ENCODE assay signal across 8 cellular contexts in the genomic region with DNA sequence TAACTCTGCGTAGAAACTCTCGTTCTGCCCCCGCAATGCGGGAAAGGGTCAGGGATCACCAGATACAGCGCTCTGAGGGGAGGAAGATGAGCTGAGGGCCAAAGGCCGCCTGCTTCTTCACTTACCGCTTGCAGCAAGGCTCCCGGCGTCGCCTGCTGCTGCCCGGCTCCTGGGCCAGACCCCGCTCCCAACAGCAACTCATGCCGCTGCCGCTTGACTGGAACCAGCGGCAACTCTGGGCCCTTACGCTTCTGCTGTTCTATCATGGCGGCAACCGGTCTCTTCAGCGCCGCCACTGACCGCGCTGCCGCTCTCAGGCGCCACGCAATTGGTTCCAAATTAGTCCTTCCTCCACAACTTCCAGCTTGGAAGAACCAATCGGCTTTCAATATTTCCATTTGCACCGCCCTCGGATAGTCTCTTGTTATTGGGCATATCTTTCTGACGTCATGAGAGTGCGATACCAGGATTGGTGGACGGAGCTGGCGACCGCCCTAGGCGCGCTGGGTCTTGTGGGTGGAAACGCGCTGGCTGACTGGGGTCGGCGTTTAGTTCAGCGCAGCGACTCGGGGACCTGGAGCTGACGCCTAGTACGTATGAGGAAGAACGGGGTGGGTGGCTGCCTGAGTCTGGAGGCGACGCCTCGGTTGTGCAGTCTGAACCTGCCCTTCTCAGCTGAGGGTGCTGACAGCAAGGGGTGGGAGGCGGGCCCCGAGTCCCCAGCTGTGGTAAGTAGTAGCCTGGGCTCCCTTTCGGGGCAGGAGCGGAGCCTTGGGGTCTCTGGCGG. TPM values are rescaled to one million over a fixed set of nuclear protein-coding genes. Genes with fewer than 3 reads are reported as not detected.
DNase-seq lines count a peak whose midpoint lies in the region; ATAC-seq and TF ChIP-seq lines count a peak whose summit lies in the region.

A gene (minus strand): TSS at position 303 of the 787 bp plus-strand sequence. CDS start 37 bp downstream, at position 266.
A gene with protein sequence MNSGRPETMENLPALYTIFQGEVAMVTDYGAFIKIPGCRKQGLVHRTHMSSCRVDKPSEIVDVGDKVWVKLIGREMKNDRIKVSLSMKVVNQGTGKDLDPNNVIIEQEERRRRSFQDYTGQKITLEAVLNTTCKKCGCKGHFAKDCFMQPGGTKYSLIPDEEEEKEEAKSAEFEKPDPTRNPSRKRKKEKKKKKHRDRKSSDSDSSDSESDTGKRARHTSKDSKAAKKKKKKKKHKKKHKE (plus strand): TSS at position 547 of the 787 bp plus-strand sequence. CDS start 13,067 bp downstream, outside the sequence.

- TF ChIP-seq CTCF in SK-N-SH (IDR thresholded peaks at IDR 0.05) (no peak), osteoblast (IDR thresholded peaks at IDR 0.05; ENCODE audit: extremely low read depth, low read depth, low read length) (no peak)

- peaks cover 10 to 14% of the 10 kb centered on the region in 2 donors for H3K36me3 Mint-ChIP-seq in activated naive CD4-positive, alpha-beta T cell treated with anti-CD3 and anti-CD28 coated beads, Interleukin-2, amount 50 U/mL, for 72 hours

- POLR2A ChIA-PET in SK-N-SH (lab: Yijun Ruan, JAX): interaction anchor here (0.5 to 1.3 kb wide), 6 partner anchors 9 to 107 kb away, joined by 3 to 4 read pairs (median 4); a partner anchor contains a TSS

- no peak for TF ChIP-seq EP300 in SK-N-SH (IDR thresholded peaks at IDR 0.05; ENCODE audit: borderline replicate concordance in 1 of 2, low read depth in 1 of 2, low read length in 1 of 2)

- CTCF ChIA-PET in SK-N-SH (lab: Yijun Ruan, JAX): interaction anchor here (1.3 to 3.0 kb wide), 4 partner anchors 10 to 115 kb away, joined by 3 to 30 read pairs (median 6); no protein-coding TSS in a partner anchor

- WGBS in SK-N-SH (ENCODE audit: low lambda C conversion rate): 1% methylated on average over 14 of the region's 53 CpGs
- WGBS in thymus: under 1% methylated on average over 53 of the region's 53 CpGs

- peaks cover 13 to 16% of the 10 kb centered on the region in 2 experiments for H3K36me3 ChIP-seq in SK-N-SH (replicated peaks in 1 of 2; ENCODE audit: control insufficient read depth in 1 of 2, insufficient read depth in 2 of 2, low read length in 1 of 2)
- peaks cover 17% of the 10 kb centered on the region for H3K36me3 ChIP-seq in osteoblast (ENCODE audit: insufficient read depth, low read length)
- peaks cover 12% of the 10 kb centered on the region for H3K36me3 ChIP-seq in thymus (ENCODE audit: control insufficient read depth, insufficient read depth)

- H4K20me1 ChIP-seq in SK-N-SH (ENCODE audit: insufficient read depth) (no peaks in the 10 kb centered on the region), osteoblast (ENCODE audit: insufficient read depth, low read length) (peaks cover 12% of the 10 kb centered on the region)

- H3K27me3 ChIP-seq in SK-N-SH (ENCODE audit: insufficient read depth) (no peaks in the 10 kb centered on the region), osteoblast (ENCODE audit: insufficient read depth, low read length) (no peaks in the 10 kb centered on the region), thymus (ENCODE audit: control insufficient read depth, insufficient read depth) (no peaks in the 10 kb centered on the region)

- H3K4me3 ChIP-seq in GM08714 (ENCODE audit: low read length): peak within 1 kb of the TSS; percentile 97
- H3K4me3 ChIP-seq in SK-N-SH (ENCODE audit: low read depth in 2 of 2, low read length in 1 of 2): peak within 1 kb of the TSS; percentile 88 to 95
- H3K4me3 ChIP-seq in osteoblast (ENCODE audit: insufficient read depth, low read length): peak within 1 kb of the TSS; percentile 99
- peak within 1 kb of the TSS; percentile 72 for H3K4me3 ChIP-seq in thymus (ENCODE audit: low read length)

- H3K27ac ChIP-seq in SK-N-SH (ENCODE audit: low read depth in 2 of 2, low read length in 1 of 2) (peak within 1 kb of the TSS; percentile 66 to 78), osteoblast (ENCODE audit: low read depth, low read length) (peak within 1 kb of the TSS; percentile 94), thymus (ENCODE audit: low read depth) (peak within 1 kb of the TSS; percentile 97)

- H3K79me2 ChIP-seq in SK-N-SH (ENCODE audit: insufficient read depth) (peaks cover 84% of the 10 kb centered on the region), osteoblast (ENCODE audit: insufficient read depth, low read length) (peaks cover 78% of the 10 kb centered on the region)

- H2AFZ ChIP-seq in SK-N-SH (ENCODE audit: low read depth) (peak within 1 kb of the TSS; percentile 86), osteoblast (ENCODE audit: low read length) (peak within 1 kb of the TSS; percentile 98)

- H3K4me2 ChIP-seq in SK-N-SH (peak within 1 kb of the TSS; percentile 97), osteoblast (ENCODE audit: insufficient read depth, low read length) (peak within 1 kb of the TSS; percentile 98)

- no peaks in the 10 kb centered on the region for H3F3A ChIP-seq in SK-N-SH (replicated peaks; ENCODE audit: insufficient read depth)

- no peaks in the 10 kb centered on the region for H3K9me3 ChIP-seq in SK-N-SH
- no peaks in the 10 kb centered on the region for H3K9me3 ChIP-seq in osteoblast (ENCODE audit: low read depth, low read length)
- no peaks in the 10 kb centered on the region for H3K9me3 ChIP-seq in thymus (ENCODE audit: control insufficient read depth)

- peak; percentile 97 for ATAC-seq in HG02571 (IDR thresholded peaks at IDR 0.05; ENCODE audit: unreplicated experiment)
- ATAC-seq in activated naive CD4-positive, alpha-beta T cell treated with anti-CD3 and anti-CD28 coated beads, Interleukin-2, amount 50 U/mL, for 72 hours: peak; percentile 98

- H3K9ac ChIP-seq in SK-N-SH: peak within 1 kb of the TSS; percentile 91

- DNase-seq in NCI-H1048 (lab: John Stamatoyannopoulos, UW): peak; percentile 96
- DNase-seq in SK-N-SH: peak; percentile 94
- peak; percentile 87 to 93 for DNase-seq in activated naive CD4-positive, alpha-beta T cell treated with anti-CD3 and anti-CD28 coated beads, Interleukin-2, amount 50 U/mL, for 72 hours (ENCODE audit: low spot score in 2 of 2)
- peak; percentile 98 for DNase-seq in glomerular visceral epithelial cell (ENCODE audit: extremely low spot score)
- peak; percentile 96 for DNase-seq in osteoblast (ENCODE audit: insufficient read length, low spot score, missing footprints)

- no peaks in the 10 kb centered on the region for H3K9me2 ChIP-seq in SK-N-SH

- H3K4me1 ChIP-seq in SK-N-SH (ENCODE audit: control insufficient read depth in 1 of 2, insufficient read depth in 2 of 2, low read depth in 1 of 2, low read length in 1 of 2) (peaks cover 5 to 16% of the 10 kb centered on the region in 2 experiments; a peak in 2 of 4 replicates), osteoblast (ENCODE audit: insufficient read depth, low read length) (peaks cover 28% of the 10 kb centered on the region), thymus (ENCODE audit: control insufficient read depth, insufficient read depth, low read length) (peaks cover 22% of the 10 kb centered on the region)

- peak; percentile 6; the same call in 1 of the 2 replicates for TF ChIP-seq RAD21 in SK-N-SH (IDR thresholded peaks at IDR 0.05; ENCODE audit: low read length)

- H3K9me3 Mint-ChIP-seq in activated naive CD4-positive, alpha-beta T cell treated with anti-CD3 and anti-CD28 coated beads, Interleukin-2, amount 50 U/mL, for 72 hours: no peaks in the 10 kb centered on the region

- H3K27ac Mint-ChIP-seq in activated naive CD4-positive, alpha-beta T cell treated with anti-CD3 and anti-CD28 coated beads, Interleukin-2, amount 50 U/mL, for 72 hours: no peak within 1 kb of the TSS

TF ChIP-seq in SK-N-SH, 30 proteins besides CTCF, POLR2A, EP300 and RAD21 (continues in another document):
- TF ChIP-seq MXI1 (IDR thresholded peaks at IDR 0.05; ENCODE audit: low read depth, low read length): peak; percentile 57
- TF ChIP-seq, protein P1, sequence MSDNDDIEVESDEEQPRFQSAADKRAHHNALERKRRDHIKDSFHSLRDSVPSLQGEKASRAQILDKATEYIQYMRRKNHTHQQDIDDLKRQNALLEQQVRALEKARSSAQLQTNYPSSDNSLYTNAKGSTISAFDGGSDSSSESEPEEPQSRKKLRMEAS (IDR thresholded peaks at IDR 0.05; ENCODE audit: low read depth): peak; percentile 69
- TF ChIP-seq YY1 (IDR thresholded peaks at IDR 0.05; ENCODE audit: low read depth): peak; percentile 94
- TF ChIP-seq CHD2 (IDR thresholded peaks at IDR 0.05; ENCODE audit: low read length, partially characterized antibody): peak; percentile 75
- peak; percentile 82 for TF ChIP-seq GABPA (IDR thresholded peaks at IDR 0.05; ENCODE audit: low read depth)
- TF ChIP-seq POLR2AphosphoS5 (IDR thresholded peaks at IDR 0.05; ENCODE audit: low read depth, low read length): peak; percentile 85
- TF ChIP-seq, protein P2, sequence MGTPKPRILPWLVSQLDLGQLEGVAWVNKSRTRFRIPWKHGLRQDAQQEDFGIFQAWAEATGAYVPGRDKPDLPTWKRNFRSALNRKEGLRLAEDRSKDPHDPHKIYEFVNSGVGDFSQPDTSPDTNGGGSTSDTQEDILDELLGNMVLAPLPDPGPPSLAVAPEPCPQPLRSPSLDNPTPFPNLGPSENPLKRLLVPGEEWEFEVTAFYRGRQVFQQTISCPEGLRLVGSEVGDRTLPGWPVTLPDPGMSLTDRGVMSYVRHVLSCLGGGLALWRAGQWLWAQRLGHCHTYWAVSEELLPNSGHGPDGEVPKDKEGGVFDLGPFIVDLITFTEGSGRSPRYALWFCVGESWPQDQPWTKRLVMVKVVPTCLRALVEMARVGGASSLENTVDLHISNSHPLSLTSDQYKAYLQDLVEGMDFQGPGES (IDR thresholded peaks at IDR 0.05; ENCODE audit: low read depth, low read length): peak; percentile 59; the same call in 1 of the 2 replicates
- no peak for TF ChIP-seq SMC3 (IDR thresholded peaks at IDR 0.05; ENCODE audit: low read depth, low read length)
- no peak for TF ChIP-seq EZH2phosphoT487 (IDR thresholded peaks at IDR 0.05; ENCODE audit: borderline replicate concordance, low read depth)
- peak; percentile 95 for TF ChIP-seq RFX5 (IDR thresholded peaks at IDR 0.05; ENCODE audit: low read length)
- no peak for TF ChIP-seq RXRA (IDR thresholded peaks at IDR 0.05; ENCODE audit: borderline replicate concordance, low read depth)
- no peak for TF ChIP-seq TCF12 (IDR thresholded peaks at IDR 0.05)

RNA-seq across cellular contexts. Expression of the first gene that starts in this region (rescaled TPM):
- polyA plus RNA-seq in SK-N-SH (2012; rRNA removed): 46.7 and 53.3 TPM in 2 replicates
- 41.8 and 47.9 TPM in 2 replicates for polyA plus RNA-seq in SK-N-SH (2012; cell fraction: cytosol; rRNA removed)
- 30.1 and 44.6 TPM in 2 replicates for polyA plus RNA-seq in SK-N-SH (2012; cell fraction: nucleus; rRNA removed)
- 100 to 1,000 TPM in 1 of 2 donors, 10 to 100 TPM in 1; 94.8 to 103 TPM for total RNA-seq in activated naive CD4-positive, alpha-beta T cell treated with anti-CD3 and anti-CD28 coated beads, Interleukin-2, amount 50 U/mL, for 72 hours
- 67.5 and 78.2 TPM in 2 replicates for total RNA-seq in osteoblast
- polyA plus RNA-seq in thymus: 36.8 TPM

RNA-seq across cellular contexts. Expression of the second gene that starts in this region (rescaled TPM):
- polyA plus RNA-seq in SK-N-SH (2012; rRNA removed) (25.8 and 33.8 TPM in 2 replicates), thymus (35.4 TPM)
- polyA plus RNA-seq in SK-N-SH (2012; cell fraction: cytosol; rRNA removed): 37.5 and 39.2 TPM in 2 replicates
- 10.7 and 16.7 TPM in 2 replicates for polyA plus RNA-seq in SK-N-SH (2012; cell fraction: nucleus; rRNA removed)
- total RNA-seq in activated naive CD4-positive, alpha-beta T cell treated with anti-CD3 and anti-CD28 coated beads, Interleukin-2, amount 50 U/mL, for 72 hours: 10 to 100 TPM; 15.1 to 31.1 TPM
- total RNA-seq in osteoblast: 25.9 and 30.4 TPM in 2 replicates

Comparison
In these comparisons a context has a peak if more than half of its experiments do, and no peak if none do; other contexts are left out.
1. Peak in every context shown above with its lines: DNase-seq, ATAC-seq, H3K4me3 ChIP-seq and H3K27ac ChIP-seq.